8 cellular contexts compared by ENCODE assay signal in the genomic region with DNA sequence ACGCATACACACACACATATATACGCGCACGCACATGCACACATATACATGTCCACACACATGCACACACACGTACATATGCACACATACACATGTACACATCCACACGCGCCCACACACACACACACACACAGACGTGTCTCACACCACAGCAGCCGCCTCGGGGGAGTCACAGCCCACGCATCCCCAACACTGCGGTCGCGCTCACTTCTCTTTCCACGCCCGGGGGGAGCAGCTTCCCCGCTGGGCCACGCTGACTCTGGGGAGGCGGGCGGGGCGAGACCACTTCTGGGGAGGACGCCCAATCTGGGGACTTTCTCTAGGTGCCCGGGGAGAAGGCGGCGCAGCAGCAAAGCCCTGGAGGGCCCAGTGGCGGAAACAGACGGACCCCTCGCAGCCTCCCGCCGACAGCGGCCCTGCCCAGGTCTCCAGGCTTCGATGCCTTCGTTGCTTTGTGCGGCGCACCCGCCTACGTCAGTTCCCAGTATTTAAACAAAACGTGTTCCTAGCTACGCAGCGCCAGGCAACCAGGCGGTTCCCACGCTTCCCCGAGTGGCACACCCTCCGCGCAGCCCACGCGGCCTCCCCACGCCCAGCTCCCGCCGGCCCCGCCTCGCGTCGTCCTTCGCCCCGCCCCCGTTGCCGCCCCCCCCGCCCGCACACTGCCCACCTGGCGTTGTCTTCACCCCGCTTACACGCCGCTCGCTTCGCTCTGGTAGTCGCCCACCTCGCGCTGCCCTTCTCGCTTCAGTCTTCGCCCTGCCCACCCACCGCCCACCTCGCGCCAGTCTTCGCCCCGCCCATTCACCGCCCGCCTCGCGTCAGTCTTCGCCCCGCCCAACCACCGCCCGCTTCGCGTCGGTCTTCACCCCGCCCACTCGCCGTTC. TPM values are rescaled to one million over a fixed set of nuclear protein-coding genes. Genes with fewer than 3 reads are reported as not detected.
A peak's percentile ranks its signal among the peaks of the same experiment; 100 is the strongest.
DNase-seq lines count a peak whose midpoint lies in the region; ATAC-seq lines count a peak whose summit lies in the region.

No MANE protein-coding gene starts in this region.

- H3K9ac ChIP-seq in skeletal muscle satellite cell (ENCODE audit: low read depth, low read length), result peak overlapping the region; percentile 81

- peak overlapping the region; percentile 95 for H3K4me2 ChIP-seq in skeletal muscle satellite cell (ENCODE audit: low read length)

- H3K9me3 ChIP-seq in skeletal muscle satellite cell (replicated peaks; ENCODE audit: low read length), result no peaks in the 10 kb centered on the region

- peak; percentile 87 for DNase-seq in NCI-H1436 treated with DMSO at 0.1 percent for 48 hours (lab: John Stamatoyannopoulos, UW)
- DNase-seq in NCI-H1436 (lab: John Stamatoyannopoulos, UW), result no peak
- DNase-seq in RKO (ENCODE audit: low spot score), result peak; percentile 88
- DNase-seq in activated naive CD8-positive, alpha-beta T cell treated with anti-CD3 and anti-CD28 coated beads, Interleukin-2, amount 50 U/mL, for 16 hours (ENCODE audit: low read depth, low spot score), result peak; percentile 33
- peak; percentile 17 for DNase-seq in iPS DF 19.7 (ENCODE audit: low read depth, low spot score)
- no peak for DNase-seq in NCI-H1105 treated with DMSO at 0.1 percent for 48 hours (lab: John Stamatoyannopoulos, UW)

- peak; percentile 61 for ATAC-seq in HG02970 (IDR thresholded peaks at IDR 0.05; ENCODE audit: low FRiP score, unreplicated experiment)

- peaks cover 10% of the 10 kb centered on the region for H3K4me1 ChIP-seq in skeletal muscle satellite cell (ENCODE audit: control insufficient read depth, insufficient read depth, low read length)

- H3K36me3 ChIP-seq in skeletal muscle satellite cell (ENCODE audit: insufficient read depth, low read length), result peaks cover 6% of the 10 kb centered on the region

- H3K4me3 ChIP-seq in skeletal muscle satellite cell (ENCODE audit: low read length), result peak overlapping the region; percentile 77

- no peaks in the 10 kb centered on the region for H3K27me3 ChIP-seq in skeletal muscle satellite cell (ENCODE audit: control insufficient read depth, insufficient read depth, low read length)

RNA-seq across cellular contexts. Expression of a gene that starts 0.8 kb away (rescaled TPM):
- total RNA-seq in skeletal muscle satellite cell (2012; rRNA removed), result 33.7 and 41.3 TPM in 2 replicates

RNA-seq across cellular contexts. Expression of a gene that starts 45.1 kb away (rescaled TPM):
- 73.6 and 76.3 TPM in 2 replicates for total RNA-seq in skeletal muscle satellite cell (2012; rRNA removed)

Comparison
In these comparisons a context has a peak if more than half of its experiments do, and no peak if none do; other contexts are left out.
1. DNase-seq: peak in NCI-H1436 treated with DMSO at 0.1 percent for 48 hours (single experiment), RKO (single experiment), activated naive CD8-positive, alpha-beta T cell treated with anti-CD3 and anti-CD28 coated beads, Interleukin-2, amount 50 U/mL, for 16 hours (single experiment) and iPS DF 19.7 (single experiment); none in NCI-H1436 (single experiment) and NCI-H1105 treated with DMSO at 0.1 percent for 48 hours (single experiment).